In genomic region chr22:35350539-35351503, GRCh38 we compare ENCODE assay signal across 8 cellular contexts.
DNase-seq lines count a peak whose midpoint lies in the region; ATAC-seq and TF ChIP-seq lines count a peak whose summit lies in the region.

No MANE protein-coding gene starts in this region.

- H3K4me1 ChIP-seq in DOHH2 (ENCODE audit: control insufficient read depth, low read length): peaks cover 53% of the 10 kb centered on the region

- peak overlapping the region; percentile 88 for H3K4me3 Mint-ChIP-seq in nephron progenitor cell

- H3K27me3 ChIP-seq in DOHH2 (ENCODE audit: control insufficient read depth, low read length): no peaks in the 10 kb centered on the region

- DNase-seq in GOT3 (lab: John Stamatoyannopoulos, UW) (peak; percentile 84), LoVo (ENCODE audit: low spot score) (peak; percentile 90), RWPE1 (ENCODE audit: low spot score) (peak; percentile 87), fibroblast of the conjunctiva (ENCODE audit: low read depth) (peak; percentile 91), nephron progenitor cell (peak; percentile 93)
- DNase-seq in activated effector memory CD4-positive, alpha-beta T cell treated with Interleukin-2 at 50 U/mL for 16 hours: peak; percentile 77
- DNase-seq in stimulated activated naive CD8-positive, alpha-beta T cell treated with anti-CD3 and anti-CD28 coated beads, Interleukin-15, Interleukin-2, amounts not matched to agents 100 U/mL and 50 U/mL, for 24 hours: peak; percentile 92

- no peaks in the 10 kb centered on the region for H3K9me2 ChIP-seq in DOHH2 (replicated peaks; ENCODE audit: control insufficient read depth, low read length)

- H3K36me3 ChIP-seq in DOHH2 (ENCODE audit: control insufficient read depth, low read length): no peaks in the 10 kb centered on the region

- no peaks in the 10 kb centered on the region for H3K36me3 Mint-ChIP-seq in nephron progenitor cell (ENCODE audit: low read depth)

- H3K4me2 ChIP-seq in DOHH2 (ENCODE audit: low read length): peak overlapping the region; percentile 89

- H3K4me3 ChIP-seq in DOHH2 (ENCODE audit: low read length): peak overlapping the region; percentile 72

- CTCF ChIA-PET in RWPE1 (lab: Yijun Ruan, JAX): interaction anchor here (0.6 to 1.0 kb wide), 7 partner anchors 53 to 1781 kb away, joined by 3 to 6 read pairs (median 3); no protein-coding TSS in a partner anchor

- POLR2A ChIA-PET in RWPE1 (lab: Yijun Ruan, JAX; ENCODE audit: low non-redundant PET): interaction anchor here (0.5 kb wide), 1 partner anchor 35 kb away, joined by 16 read pairs; no protein-coding TSS in a partner anchor

- H3K27ac ChIP-seq in DOHH2 (ENCODE audit: low read depth, low read length) (peak overlapping the region; percentile 85), RWPE1 (peak overlapping the region; percentile 68)

- no peaks in the 10 kb centered on the region for H3K9me3 ChIP-seq in DOHH2 (ENCODE audit: control insufficient read depth, insufficient read depth, low read length)

- peaks cover 9% of the 10 kb centered on the region for H3K27me3 Mint-ChIP-seq in nephron progenitor cell (ENCODE audit: low read depth, poor library complexity)

- H3K27ac Mint-ChIP-seq in nephron progenitor cell: peak overlapping the region; percentile 83

- H3K4me1 Mint-ChIP-seq in nephron progenitor cell: peaks cover 45% of the 10 kb centered on the region

- TF ChIP-seq CTCF in DOHH2 (IDR thresholded peaks at IDR 0.05; ENCODE audit: low read depth, low read length, poor library complexity, severe bottlenecking): peak; percentile 63
- TF ChIP-seq CTCF in RWPE1 (conservative IDR thresholded peaks at IDR 0.05; ENCODE audit: low read depth): peak; percentile 86
- peak; percentile 89 for TF ChIP-seq CTCF in nephron progenitor cell (IDR thresholded peaks at IDR 0.05)

- no peaks in the 10 kb centered on the region for H3K79me2 ChIP-seq in DOHH2 (ENCODE audit: control insufficient read depth, low read length)

- H4K20me1 ChIP-seq in DOHH2 (ENCODE audit: control insufficient read depth, insufficient read depth, low read depth, low read length): no peaks in the 10 kb centered on the region

- peaks cover 5% of the 10 kb centered on the region; the same call in 1 of the 2 replicates for H3F3A ChIP-seq in DOHH2 (ENCODE audit: control insufficient read depth, insufficient read depth)

- peak; percentile 85 for ATAC-seq in stimulated activated naive CD8-positive, alpha-beta T cell treated with anti-CD3 and anti-CD28 coated beads, Interleukin-15, Interleukin-2, amounts not matched to agents 100 U/mL and 50 U/mL, for 24 hours

- no peaks in the 10 kb centered on the region for H3K9me3 Mint-ChIP-seq in nephron progenitor cell

Comparison
In these comparisons a context has a peak if more than half of its experiments do, and no peak if none do; other contexts are left out.
1. Peak in every context shown above with its lines: DNase-seq, ATAC-seq, H3K4me3 ChIP-seq and H3K27ac ChIP-seq.